Comparison of ENCODE assay signal across 20 cellular contexts in the genomic region with DNA sequence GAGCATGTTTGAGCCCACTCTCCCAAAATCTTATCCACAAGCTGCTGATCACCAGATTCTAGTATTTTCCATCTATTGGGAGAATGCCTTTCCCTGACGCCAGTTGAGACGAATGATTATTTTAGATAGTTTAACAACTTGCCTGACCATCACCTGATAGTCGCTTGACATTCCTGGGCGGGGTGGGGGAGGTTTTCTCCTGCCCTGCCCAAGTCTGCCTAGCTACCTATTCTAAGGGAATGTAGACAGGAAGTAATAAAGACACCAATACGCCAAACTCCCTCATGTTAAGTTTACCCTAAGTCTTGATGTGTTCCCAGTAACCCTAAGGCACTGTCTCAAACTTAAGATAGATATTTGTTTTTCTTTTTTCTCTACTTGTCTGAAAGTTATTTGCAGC. TPM values are rescaled to one million over a fixed set of nuclear protein-coding genes. Genes with fewer than 3 reads are reported as not detected.
DNase-seq lines count a peak whose midpoint lies in the region; ATAC-seq and TF ChIP-seq lines count a peak whose summit lies in the region.
"Had no signal": no experiment of that assay in that cellular context is flagged by ENCODE, and none has a peak within 500 bp of the region (broad histone marks: within the 10 kb centered on the region; RNA-seq: fewer than 3 reads in every experiment).

No MANE protein-coding gene starts in this region.

- peaks cover 68% of the 10 kb centered on the region for H3K4me1 Mint-ChIP-seq in activated CD8-positive, alpha-beta memory T cell treated with anti-CD3 and anti-CD28 coated beads, Interleukin-2, amount 10 ng/mL, durations not matched to agents 7 days and 5 days
- peaks cover 7% of the 10 kb centered on the region for H3K4me1 Mint-ChIP-seq in progenitor cell of endocrine pancreas (ENCODE audit: low read depth)

- no peak overlapping the region for H3K4me3 Mint-ChIP-seq in activated CD8-positive, alpha-beta memory T cell treated with anti-CD3 and anti-CD28 coated beads, Interleukin-2, amount 10 ng/mL, durations not matched to agents 7 days and 5 days
- no peak overlapping the region for H3K4me3 Mint-ChIP-seq in progenitor cell of endocrine pancreas (ENCODE audit: low read depth)

- H3K36me3 Mint-ChIP-seq in activated CD8-positive, alpha-beta memory T cell treated with anti-CD3 and anti-CD28 coated beads, Interleukin-2, amount 10 ng/mL, durations not matched to agents 7 days and 5 days: peaks cover 32% of the 10 kb centered on the region
- peaks cover 7% of the 10 kb centered on the region for H3K36me3 Mint-ChIP-seq in progenitor cell of endocrine pancreas (ENCODE audit: insufficient read depth)

- ATAC-seq in activated CD8-positive, alpha-beta memory T cell treated with anti-CD3 and anti-CD28 coated beads, Interleukin-2, amount 10 ng/mL, durations not matched to agents 7 days and 5 days: no peak
- ATAC-seq in GM21723 (IDR thresholded peaks at IDR 0.05; ENCODE audit: unreplicated experiment): no peak
- ATAC-seq: HepG2 had no signal

- peak overlapping the region; percentile 27 for H3K27ac ChIP-seq in epithelial cell of prostate
- H3K27ac ChIP-seq: dorsolateral prefrontal cortex, HL-60, vagina had no signal

- no peaks in the 10 kb centered on the region for H3K9me3 Mint-ChIP-seq in activated CD8-positive, alpha-beta memory T cell treated with anti-CD3 and anti-CD28 coated beads, Interleukin-2, amount 10 ng/mL, durations not matched to agents 7 days and 5 days (ENCODE audit: low read depth)
- H3K9me3 Mint-ChIP-seq in progenitor cell of endocrine pancreas (ENCODE audit: low read depth): no peaks in the 10 kb centered on the region

- no peak for TF ChIP-seq CTCF in progenitor cell of endocrine pancreas (IDR thresholded peaks at IDR 0.05; ENCODE audit: unreplicated experiment)

- no peaks in the 10 kb centered on the region for H3K27me3 Mint-ChIP-seq in activated CD8-positive, alpha-beta memory T cell treated with anti-CD3 and anti-CD28 coated beads, Interleukin-2, amount 10 ng/mL, durations not matched to agents 7 days and 5 days
- no peaks in the 10 kb centered on the region for H3K27me3 Mint-ChIP-seq in progenitor cell of endocrine pancreas

- H3K27ac Mint-ChIP-seq in activated CD8-positive, alpha-beta memory T cell treated with anti-CD3 and anti-CD28 coated beads, Interleukin-2, amount 10 ng/mL, durations not matched to agents 7 days and 5 days: peak overlapping the region; percentile 67
- peak overlapping the region; percentile 22 for H3K27ac Mint-ChIP-seq in progenitor cell of endocrine pancreas

- CTCF ChIA-PET in activated CD8-positive, alpha-beta memory T cell treated with anti-CD3 and anti-CD28 coated beads, Interleukin-2, amount 10 ng/mL, durations not matched to agents 7 days and 5 days (lab: Charles Lee): no interaction called here

- DNase-seq in activated CD8-positive, alpha-beta memory T cell treated with anti-CD3 and anti-CD28 coated beads, Interleukin-2, amount 10 ng/mL, durations not matched to agents 7 days and 5 days: no peak
- no peak for DNase-seq in activated CD8-positive, alpha-beta memory T cell treated with anti-CD3 and anti-CD28 coated beads, Interleukin-2, amount 50 U/mL, for 48 hours
- DNase-seq in HT-29 (ENCODE audit: low spot score) (peak; percentile 86), epithelial cell of prostate (ENCODE audit: low read depth, low spot score) (no peak), progenitor cell of endocrine pancreas (ENCODE audit: low spot score, unreplicated experiment) (no peak), HK-2 (ENCODE audit: unreplicated experiment) (no peak), NCI-H2107 (lab: John Stamatoyannopoulos, UW) (no peak)
- DNase-seq: activated CD4-positive, alpha-beta T cell treated with anti-CD3 and anti-CD28 coated beads for 48 hours; activated gamma-delta T cell treated with Interleukin-2 at 50 U/mL for 16 hours; dorsolateral prefrontal cortex; mammary epithelial cell; NCI-H1694 treated with DMSO at 0.1 percent for 48 hours; NCI-H69; occipital lobe; Peyer's patch; stimulated activated CD4-positive, alpha-beta T cell treated with anti-CD3 and anti-CD28 coated beads, Interleukin-2, amount 100 ng/mL, for 24 hours had no signal

RNA-seq across cellular contexts. Expression of a gene that starts 4.6 kb away (rescaled TPM):
- 100 to 1,000 TPM in 1 of 2 experiments, 10 to 100 TPM in 1; 73.6 to 105 TPM for total RNA-seq in activated CD8-positive, alpha-beta memory T cell treated with anti-CD3 and anti-CD28 coated beads, Interleukin-2, amount 10 ng/mL, durations not matched to agents 7 days and 5 days
- 48.1 and 49.2 TPM in 2 replicates for total RNA-seq in HT-29 (2014; rRNA removed; shearing (Covaris generic))
- total RNA-seq in progenitor cell of endocrine pancreas: 100 and 106 TPM in 2 replicates
